23 cellular contexts compared by ENCODE assay signal in the genomic region with DNA sequence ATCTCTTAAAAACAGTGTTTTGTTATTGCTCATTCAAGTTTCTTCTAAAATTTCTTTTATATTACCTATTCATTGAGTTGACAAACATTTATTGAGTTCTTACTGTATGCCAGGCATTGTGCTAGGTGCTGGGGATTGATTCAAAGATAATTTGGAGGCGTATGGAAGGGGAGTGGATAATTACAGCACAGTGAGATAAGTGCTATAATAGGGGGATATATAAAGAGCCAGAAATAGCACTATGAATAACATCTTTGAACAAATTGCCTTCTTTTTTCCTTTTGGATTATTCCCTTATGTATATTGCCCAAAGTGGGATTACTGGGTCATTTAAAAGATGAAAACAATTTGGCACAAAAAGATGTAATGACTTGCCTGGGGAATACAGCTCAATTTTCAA.
A peak's percentile ranks its signal among the peaks of the same experiment; 100 is the strongest.
DNase-seq lines count a peak whose midpoint lies in the region; ATAC-seq and TF ChIP-seq lines count a peak whose summit lies in the region.
"Had no signal": no experiment of that assay in that cellular context is flagged by ENCODE, and none has a peak within 500 bp of the region (broad histone marks: within the 10 kb centered on the region; RNA-seq: fewer than 3 reads in every experiment).

No MANE protein-coding gene starts in this region.

- H3K4me3 ChIP-seq in right atrium auricular region: no peak overlapping the region
- no peak overlapping the region for H3K4me3 ChIP-seq in gastrocnemius medialis

- TF ChIP-seq POLR2A in gastrocnemius medialis (IDR thresholded peaks at IDR 0.05): no peak

- H3K9me3 ChIP-seq in right atrium auricular region (no peaks in the 10 kb centered on the region), gastrocnemius medialis (no peaks in the 10 kb centered on the region)

- intact Hi-C loops in cardiac septum (cut with DNase I): no loop called here
- intact Hi-C loops in gastrocnemius medialis (cut with DNase I; ENCODE audit: low total_unique reads): no loop called here

- H3K27ac ChIP-seq in right atrium auricular region (peak overlapping the region; percentile 82 to 96), gastrocnemius medialis (peak overlapping the region; percentile 91 to 97 (median 93))
- H3K27ac ChIP-seq: HL-60 had no signal

- no peak for ATAC-seq in gastrocnemius medialis
- ATAC-seq in stimulated activated effector memory CD8-positive, alpha-beta T cell treated with anti-CD3 and anti-CD28 coated beads, Interleukin-12 subunit alpha, Interleukin-12 subunit beta, amount 100 ng/mL, for 72 hours: no peak
- ATAC-seq: Right ventricle myocardium inferior; stimulated activated memory B cell treated with anti-CD40 and anti-IgM and Interleukin-4, amounts not matched to agents 10 μg/mL and 1 μg/mL and 100 μg/mL, for 72 hours; T-cell had no signal

- in situ Hi-C loops in gastrocnemius medialis (cut with MboI; ENCODE audit: low sequenced_read_pairs in 4 of 4): loop anchor here in 1 of 4 donors (25.0 kb wide), 1 partner anchor 481 kb away; a partner anchor contains a TSS

- H3K27me3 Mint-ChIP-seq in chondrocyte (ENCODE audit: low read depth): no peaks in the 10 kb centered on the region
- H3K27me3 Mint-ChIP-seq: activated CD4-positive, alpha-beta T cell treated with anti-CD3 and anti-CD28 coated beads, Interleukin-2, amount 10 ng/mL, durations not matched to agents 24 days and 14 days; stimulated activated memory B cell treated with anti-CD40 and anti-IgM and Interleukin-4, amounts not matched to agents 10 μg/mL and 1 μg/mL and 100 μg/mL, for 72 hours; T-cell; type B pancreatic cell had no signal

- H3K36me3 ChIP-seq in right atrium auricular region (peaks cover 6% of the 10 kb centered on the region), gastrocnemius medialis (no peaks in the 10 kb centered on the region)

- peaks cover 88% of the 10 kb centered on the region for H3K4me1 Mint-ChIP-seq in chondrocyte (ENCODE audit: low read depth)
- peaks cover 39% of the 10 kb centered on the region for H3K4me1 Mint-ChIP-seq in stimulated activated effector memory CD8-positive, alpha-beta T cell treated with anti-CD3 and anti-CD28 coated beads, Interleukin-12 subunit alpha, Interleukin-12 subunit beta, amount 100 ng/mL, for 72 hours

- H3K27me3 ChIP-seq in right atrium auricular region (no peaks in the 10 kb centered on the region), gastrocnemius medialis (no peaks in the 10 kb centered on the region)

- DNase-seq in right atrium auricular region (ENCODE audit: low spot score) (no peak), cardiac septum (ENCODE audit: low spot score) (no peak), chondrocyte (ENCODE audit: low spot score) (no peak), gastrocnemius medialis (no peak), UCSD-AML1 (lab: John Stamatoyannopoulos, UW; ENCODE audit: unreplicated experiment) (no peak), NCI-H774 (lab: John Stamatoyannopoulos, UW) (no peak)
- no peak for DNase-seq in stimulated activated effector memory CD8-positive, alpha-beta T cell treated with anti-CD3 and anti-CD28 coated beads, Interleukin-12 subunit alpha, Interleukin-12 subunit beta, amount 100 ng/mL, for 72 hours (ENCODE audit: low spot score in 2 of 2)
- DNase-seq in stimulated activated CD4-positive, alpha-beta T cell treated with anti-CD3 and anti-CD28 coated beads, Interleukin-1b, Interleukin-23, amount 100 ng/mL, for 48 hours: no peak
- DNase-seq: activated CD4-positive, alpha-beta T cell treated with anti-CD3 and anti-CD28 coated beads, Interleukin-2, amount 10 ng/mL, durations not matched to agents 24 days and 14 days; caudate nucleus; effector CD4-positive, alpha-beta T cell; GF-D8; HFFc6; IMR-90; NCI-H187 treated with DMSO at 0.1 percent for 48 hours; NCI-H510A; stimulated activated CD4-positive, alpha-beta T cell treated with anti-CD3 and anti-CD28 coated beads, Interleukin-15, amount 100 ng/mL, for 24 hours; T-cell had no signal

- H3K27ac Mint-ChIP-seq in chondrocyte (ENCODE audit: unreplicated experiment): peak overlapping the region; percentile 86
- H3K27ac Mint-ChIP-seq in stimulated activated effector memory CD8-positive, alpha-beta T cell treated with anti-CD3 and anti-CD28 coated beads, Interleukin-12 subunit alpha, Interleukin-12 subunit beta, amount 100 ng/mL, for 72 hours: no peak overlapping the region
- H3K27ac Mint-ChIP-seq: activated CD4-positive, alpha-beta T cell treated with anti-CD3 and anti-CD28 coated beads, Interleukin-2, amount 10 ng/mL, durations not matched to agents 24 days and 14 days; stimulated activated memory B cell treated with anti-CD40 and anti-IgM and Interleukin-4, amounts not matched to agents 10 μg/mL and 1 μg/mL and 100 μg/mL, for 72 hours; T-cell had no signal

- peaks cover 11% of the 10 kb centered on the region for H3K36me3 Mint-ChIP-seq in chondrocyte (ENCODE audit: low read depth)
- peaks cover 8% of the 10 kb centered on the region for H3K36me3 Mint-ChIP-seq in stimulated activated effector memory CD8-positive, alpha-beta T cell treated with anti-CD3 and anti-CD28 coated beads, Interleukin-12 subunit alpha, Interleukin-12 subunit beta, amount 100 ng/mL, for 72 hours

- TF ChIP-seq CTCF in right atrium auricular region (IDR thresholded peaks at IDR 0.05) (no peak), chondrocyte (IDR thresholded peaks at IDR 0.05) (no peak), gastrocnemius medialis (IDR thresholded peaks at IDR 0.05 in 4 of 5, conservative IDR thresholded peaks at IDR 0.05 in 1 of 5) (no peak)

- H3K4me1 ChIP-seq in right atrium auricular region (peaks cover 0 to 92% of the 10 kb centered on the region in 2 donors), gastrocnemius medialis (peaks cover 72 to 75% of the 10 kb centered on the region in 2 donors)

- no peaks in the 10 kb centered on the region for H3K9me3 Mint-ChIP-seq in chondrocyte (ENCODE audit: low read depth)
- H3K9me3 Mint-ChIP-seq in stimulated activated effector memory CD8-positive, alpha-beta T cell treated with anti-CD3 and anti-CD28 coated beads, Interleukin-12 subunit alpha, Interleukin-12 subunit beta, amount 100 ng/mL, for 72 hours: no peaks in the 10 kb centered on the region
- H3K9me3 Mint-ChIP-seq: CD14-positive monocyte; HFFc6; stimulated activated memory B cell treated with anti-CD40 and anti-IgM and Interleukin-4, amounts not matched to agents 10 μg/mL and 1 μg/mL and 100 μg/mL, for 72 hours; T-cell had no signal

- no peak overlapping the region for H3K4me3 Mint-ChIP-seq in chondrocyte (ENCODE audit: unreplicated experiment)
- H3K4me3 Mint-ChIP-seq in stimulated activated effector memory CD8-positive, alpha-beta T cell treated with anti-CD3 and anti-CD28 coated beads, Interleukin-12 subunit alpha, Interleukin-12 subunit beta, amount 100 ng/mL, for 72 hours: no peak overlapping the region
- H3K4me3 Mint-ChIP-seq: activated CD4-positive, alpha-beta T cell treated with anti-CD3 and anti-CD28 coated beads, Interleukin-2, amount 10 ng/mL, durations not matched to agents 24 days and 14 days; CD14-positive monocyte; HFFc6; stimulated activated memory B cell treated with anti-CD40 and anti-IgM and Interleukin-4, amounts not matched to agents 10 μg/mL and 1 μg/mL and 100 μg/mL, for 72 hours; T-cell; type B pancreatic cell had no signal
